ENCODE assay signal across 11 cellular contexts in the genomic region with DNA sequence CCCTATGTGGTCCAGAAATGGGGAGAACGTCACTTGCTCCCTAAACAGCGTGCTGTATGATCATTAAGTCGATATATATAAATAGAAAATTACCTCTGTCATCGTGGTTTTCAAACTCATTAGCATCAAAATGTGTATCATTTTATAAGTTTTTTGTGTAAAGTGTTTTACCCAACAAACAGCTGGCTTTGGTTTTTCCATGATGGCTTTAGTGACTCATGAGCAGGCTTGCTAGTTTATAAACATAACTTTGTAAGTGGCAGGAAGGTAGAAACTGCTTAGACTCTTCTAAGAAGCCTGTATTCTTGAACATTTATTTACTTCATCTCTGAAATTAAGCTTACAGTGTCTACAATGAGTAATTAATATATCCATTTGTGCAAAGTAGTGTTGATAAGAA.
"Had no signal": no experiment of that assay in that cellular context is flagged by ENCODE, and none has a peak within 500 bp of the region (broad histone marks: within the 10 kb centered on the region; RNA-seq: fewer than 3 reads in every experiment).

No MANE protein-coding gene starts in this region.

- H3K4me3 ChIP-seq: ascending aorta, colonic mucosa, esophagus muscularis mucosa, gastroesophageal sphincter had no signal

- H3K27me3 ChIP-seq: ascending aorta, colonic mucosa, esophagus muscularis mucosa, gastroesophageal sphincter had no signal

- H3K4me1 ChIP-seq: ascending aorta, colonic mucosa, esophagus muscularis mucosa, gastroesophageal sphincter had no signal

- H3K36me3 ChIP-seq: ascending aorta, colonic mucosa, esophagus muscularis mucosa, gastroesophageal sphincter had no signal

- H3K27ac ChIP-seq: ascending aorta, colonic mucosa, esophagus muscularis mucosa, gastroesophageal sphincter had no signal

- DNase-seq: activated CD4-positive, alpha-beta T cell treated with anti-CD3 and anti-CD28 coated beads, Interleukin-2, amount 10 ng/mL, durations not matched to agents 7 days and 5 days; activated CD8-positive, alpha-beta memory T cell treated with anti-CD3 and anti-CD28 coated beads for 24 hours; colonic mucosa; islet precursor cell; natural killer cell; stimulated activated CD4-positive, alpha-beta T cell treated with anti-CD3 and anti-CD28 coated beads, Interleukin-12 subunit alpha, Interleukin-12 subunit beta, amount 100 ng/mL, for 4 hours; stimulated activated CD4-positive, alpha-beta T cell treated with anti-CD3 and anti-CD28 coated beads, Interleukin-2, amount 100 ng/mL, for 24 hours had no signal

- ATAC-seq: gastroesophageal sphincter; natural killer cell; stimulated activated effector memory CD8-positive, alpha-beta T cell treated with anti-CD3 and anti-CD28 coated beads, Interleukin-12 subunit alpha, Interleukin-12 subunit beta, amount 100 ng/mL, for 72 hours had no signal

- H3K9me3 ChIP-seq: ascending aorta, colonic mucosa, esophagus muscularis mucosa, gastroesophageal sphincter had no signal
